Comparison of ENCODE assay signal across 12 cellular contexts in the genomic region with DNA sequence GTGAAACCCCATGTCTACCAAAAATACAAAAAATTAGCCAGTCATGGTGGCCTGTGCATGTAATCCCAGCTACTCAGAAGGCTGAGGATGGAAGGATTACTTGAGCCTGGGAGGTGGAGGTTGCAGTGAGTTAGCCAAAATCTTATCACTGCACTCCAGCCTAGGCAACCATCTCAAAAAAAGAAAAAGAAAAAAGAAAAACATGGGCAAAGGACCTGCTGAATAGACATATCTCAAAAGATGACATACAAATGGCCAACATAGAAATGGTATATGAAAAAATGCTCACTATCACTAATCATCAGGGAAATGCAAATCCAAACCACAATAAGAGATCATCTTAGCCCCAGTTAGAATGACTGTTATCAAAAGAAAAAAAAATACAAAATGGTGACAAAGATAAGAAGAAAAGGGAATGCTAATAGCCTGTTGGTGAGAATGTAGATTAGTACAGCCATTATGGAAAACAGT. TPM values are rescaled to one million over a fixed set of nuclear protein-coding genes. Genes with fewer than 3 reads are reported as not detected.
DNase-seq lines count a peak whose midpoint lies in the region; ATAC-seq and TF ChIP-seq lines count a peak whose summit lies in the region.
"Had no signal": no experiment of that assay in that cellular context is flagged by ENCODE, and none has a peak within 500 bp of the region (broad histone marks: within the 10 kb centered on the region; RNA-seq: fewer than 3 reads in every experiment).

No MANE protein-coding gene starts in this region.

- CTCF ChIA-PET in PC-9 (lab: Charles Lee): interaction anchor here (1.5 kb wide), 1 partner anchor 26 kb away, joined by 3 read pairs; a partner anchor contains a TSS

- H3K27ac ChIP-seq in PC-9: no peak overlapping the region
- no peak overlapping the region for H3K27ac ChIP-seq in prostate gland

- peaks cover 22% of the 10 kb centered on the region for H4K20me1 ChIP-seq in PC-9 (ENCODE audit: insufficient read depth)

- BruUV-seq in PC-9 (replicated peaks; lab: Mats Ljungman, UMichigan): no TSS peak

- no peak for DNase-seq in activated T-cell treated with anti-CD3 and anti-CD28 coated beads, Interleukin-2, amount 50 U/mL, for 72 hours
- DNase-seq in activated T-cell treated with anti-CD3 and anti-CD28 coated beads, Interleukin-2, amount 50 U/mL, for 1 hour: no peak
- DNase-seq in PC-9 (no peak), prostate gland (ENCODE audit: low spot score) (no peak)
- no peak for DNase-seq in effector memory CD8-positive, alpha-beta T cell
- DNase-seq: body of pancreas, HFFc6, KBM-7, NCI-H2081 had no signal

- peaks cover 40% of the 10 kb centered on the region for H3K79me2 ChIP-seq in PC-9 (ENCODE audit: low read depth)

- TF ChIP-seq POLR2A in prostate gland (IDR thresholded peaks at IDR 0.05): no peak

- H3K27ac Mint-ChIP-seq in activated T-cell treated with anti-CD3 and anti-CD28 coated beads, Interleukin-2, amount 50 U/mL, for 72 hours: peak overlapping the region; percentile 92
- peak overlapping the region; percentile 98 to 99 for H3K27ac Mint-ChIP-seq in effector memory CD8-positive, alpha-beta T cell
- H3K27ac Mint-ChIP-seq in stimulated activated memory B cell treated with anti-CD40 and anti-IgM and Interleukin-4, amounts not matched to agents 10 μg/mL and 1 μg/mL and 100 μg/mL, for 72 hours: peak overlapping the region; percentile 98

- H3K4me2 ChIP-seq in PC-9: peak overlapping the region; percentile 96

- H3K9me3 ChIP-seq in PC-9 (ENCODE audit: insufficient read depth, low read depth) (no peaks in the 10 kb centered on the region), prostate gland (no peaks in the 10 kb centered on the region)
- H3K9me3 ChIP-seq: body of pancreas had no signal

- H3K27me3 ChIP-seq in PC-9 (ENCODE audit: insufficient read depth, low read depth) (no peaks in the 10 kb centered on the region), prostate gland (replicated peaks; ENCODE audit: insufficient read depth) (no peaks in the 10 kb centered on the region)
- H3K27me3 ChIP-seq: body of pancreas had no signal

- H3K4me1 ChIP-seq in PC-9 (replicated peaks; ENCODE audit: insufficient read depth): peaks cover 30% of the 10 kb centered on the region
- peaks cover 5% of the 10 kb centered on the region for H3K4me1 ChIP-seq in prostate gland (replicated peaks)

- no peaks in the 10 kb centered on the region for H3K9me2 ChIP-seq in PC-9 (ENCODE audit: insufficient read depth)

- H3K4me1 Mint-ChIP-seq in activated T-cell treated with anti-CD3 and anti-CD28 coated beads, Interleukin-2, amount 50 U/mL, for 72 hours (ENCODE audit: low read depth): peaks cover 50% of the 10 kb centered on the region
- H3K4me1 Mint-ChIP-seq in effector memory CD8-positive, alpha-beta T cell (ENCODE audit: low read depth in 2 of 2): peaks cover 29 to 42% of the 10 kb centered on the region in 2 donors
- H3K4me1 Mint-ChIP-seq in stimulated activated memory B cell treated with anti-CD40 and anti-IgM and Interleukin-4, amounts not matched to agents 10 μg/mL and 1 μg/mL and 100 μg/mL, for 72 hours: peaks cover 44% of the 10 kb centered on the region

- no peaks in the 10 kb centered on the region for H3K27me3 Mint-ChIP-seq in activated T-cell treated with anti-CD3 and anti-CD28 coated beads, Interleukin-2, amount 50 U/mL, for 72 hours (ENCODE audit: low read depth)
- peaks cover 6 to 8% of the 10 kb centered on the region in 2 donors for H3K27me3 Mint-ChIP-seq in effector memory CD8-positive, alpha-beta T cell
- no peaks in the 10 kb centered on the region for H3K27me3 Mint-ChIP-seq in stimulated activated memory B cell treated with anti-CD40 and anti-IgM and Interleukin-4, amounts not matched to agents 10 μg/mL and 1 μg/mL and 100 μg/mL, for 72 hours

- no peak for ATAC-seq in activated T-cell treated with anti-CD3 and anti-CD28 coated beads, Interleukin-2, amount 50 U/mL, for 72 hours (replicated peaks in 1 of 2)
- no peak for ATAC-seq in effector memory CD8-positive, alpha-beta T cell (replicated peaks)
- no peak for ATAC-seq in stimulated activated memory B cell treated with anti-CD40 and anti-IgM and Interleukin-4, amounts not matched to agents 10 μg/mL and 1 μg/mL and 100 μg/mL, for 72 hours
- ATAC-seq in HG02678 (IDR thresholded peaks at IDR 0.05; ENCODE audit: unreplicated experiment) (no peak), HG03439 (IDR thresholded peaks at IDR 0.05; ENCODE audit: unreplicated experiment) (no peak)
- ATAC-seq: body of pancreas had no signal

- peaks cover 8% of the 10 kb centered on the region; the same call in 1 of the 2 replicates for H3F3A ChIP-seq in PC-9 (ENCODE audit: insufficient read depth, low read depth)

- peaks cover 14% of the 10 kb centered on the region for H3K36me3 ChIP-seq in PC-9 (ENCODE audit: low read depth)
- no peaks in the 10 kb centered on the region for H3K36me3 ChIP-seq in prostate gland

- no peak for TF ChIP-seq CTCF in PC-9 (conservative IDR thresholded peaks at IDR 0.05)
- no peak for TF ChIP-seq CTCF in prostate gland (IDR thresholded peaks at IDR 0.05)

- POLR2A ChIA-PET in PC-9 (lab: Charles Lee; ENCODE audit: unreplicated experiment): interaction anchor here (0.7 kb wide), 1 partner anchor 22 kb away, joined by 3 read pairs; no protein-coding TSS in a partner anchor

- H3K4me3 Mint-ChIP-seq in activated T-cell treated with anti-CD3 and anti-CD28 coated beads, Interleukin-2, amount 50 U/mL, for 72 hours: peak overlapping the region; percentile 98
- H3K4me3 Mint-ChIP-seq in effector memory CD8-positive, alpha-beta T cell: peak overlapping the region in 1 of 2 donors; percentile 99
- no peak overlapping the region for H3K4me3 Mint-ChIP-seq in stimulated activated memory B cell treated with anti-CD40 and anti-IgM and Interleukin-4, amounts not matched to agents 10 μg/mL and 1 μg/mL and 100 μg/mL, for 72 hours

- H3K4me3 ChIP-seq in PC-9: peak overlapping the region; percentile 93; the same call in 1 of the 2 replicates
- no peak overlapping the region for H3K4me3 ChIP-seq in prostate gland

- peaks cover 0 to 2% of the 10 kb centered on the region in 2 donors for H3K9me3 Mint-ChIP-seq in activated T-cell treated with anti-CD3 and anti-CD28 coated beads, Interleukin-2, amount 50 U/mL, for 72 hours
- H3K9me3 Mint-ChIP-seq in effector memory CD8-positive, alpha-beta T cell: no peaks in the 10 kb centered on the region
- no peaks in the 10 kb centered on the region for H3K9me3 Mint-ChIP-seq in stimulated activated memory B cell treated with anti-CD40 and anti-IgM and Interleukin-4, amounts not matched to agents 10 μg/mL and 1 μg/mL and 100 μg/mL, for 72 hours
- H3K9me3 Mint-ChIP-seq: HFFc6 had no signal

- intact Hi-C loops in PC-9 (cut with micrococcal nuclease; ENCODE audit: unreplicated experiment) (loop anchor here (2.0 to 5.0 kb wide), 3 partner anchors 26 to 223 kb away; a partner anchor contains a TSS), prostate gland (cut with DNase I) (no loop called here)

- no peak overlapping the region for H2AFZ ChIP-seq in PC-9

- H3K36me3 Mint-ChIP-seq in activated T-cell treated with anti-CD3 and anti-CD28 coated beads, Interleukin-2, amount 50 U/mL, for 72 hours (ENCODE audit: insufficient read depth in 2 of 2): peaks cover 19 to 35% of the 10 kb centered on the region in 2 donors
- H3K36me3 Mint-ChIP-seq in effector memory CD8-positive, alpha-beta T cell (ENCODE audit: insufficient read depth): peaks cover 44% of the 10 kb centered on the region
- H3K36me3 Mint-ChIP-seq in stimulated activated memory B cell treated with anti-CD40 and anti-IgM and Interleukin-4, amounts not matched to agents 10 μg/mL and 1 μg/mL and 100 μg/mL, for 72 hours: peaks cover 37% of the 10 kb centered on the region

RNA-seq across cellular contexts. Expression of a gene that starts 1.4 kb away (rescaled TPM):
- 100 to 1,000 TPM; 102 to 106 TPM for total RNA-seq in activated T-cell treated with anti-CD3 and anti-CD28 coated beads, Interleukin-2, amount 50 U/mL, for 72 hours
- total RNA-seq in PC-9 (2021): 86.1 and 87.2 TPM in 2 replicates
- 100 to 1,000 TPM; 140 to 165 TPM for total RNA-seq in prostate gland

RNA-seq across cellular contexts. Expression of a gene that starts 25.1 kb away (rescaled TPM):
- 10 to 100 TPM; 26.8 to 31.8 TPM for total RNA-seq in activated T-cell treated with anti-CD3 and anti-CD28 coated beads, Interleukin-2, amount 50 U/mL, for 72 hours
- 52.1 and 57.8 TPM in 2 replicates for total RNA-seq in PC-9 (2021)
- 10 to 100 TPM; 51.1 to 72.6 TPM for total RNA-seq in prostate gland

RNA-seq across cellular contexts. Expression of a gene that starts 25.4 kb away (rescaled TPM):
- total RNA-seq in activated T-cell treated with anti-CD3 and anti-CD28 coated beads, Interleukin-2, amount 50 U/mL, for 72 hours: 10 to 100 TPM; 19.3 to 23.7 TPM
- total RNA-seq in PC-9 (2021) (16.4 and 18.1 TPM in 2 replicates), prostate gland (10 to 100 TPM; 31.6 to 32.1 TPM)
